8 cellular contexts compared by ENCODE assay signal in genomic region chr3:119702530-119703527, GRCh38. TPM values are rescaled to one million over a fixed set of nuclear protein-coding genes. Genes with fewer than 3 reads are reported as not detected.
A peak's percentile ranks its signal among the peaks of the same experiment; 100 is the strongest.
DNase-seq lines count a peak whose midpoint lies in the region; ATAC-seq, FAIRE-seq and TF ChIP-seq lines count a peak whose summit lies in the region.

CFAP91 (plus strand) TSS chr3:119703022; CDS start chr3:119703099, 77 bp downstream.

- peak; percentile 74 for FAIRE-seq in HTR-8/SVneo (lab: Jason Lieb, UNC)

- peak within 1 kb of the TSS in 6 of 8 donors; percentile 56 to 84 (median 64) for H3K27ac Mint-ChIP-seq in CD8-positive, alpha-beta memory T cell

- TF ChIP-seq CTCF in RWPE2 (IDR thresholded peaks at IDR 0.05; ENCODE audit: poor library complexity, severe bottlenecking) (no peak), cardiac muscle cell (IDR thresholded peaks at IDR 0.05; ENCODE audit: low read depth, low read length) (no peak), ovary (IDR thresholded peaks at IDR 0.05) (no peak), testis (IDR thresholded peaks at IDR 0.05) (no peak)

- intact Hi-C loops in ovary (cut with DNase I) = no loop called here
- intact Hi-C loops in testis (cut with DNase I; ENCODE audit: low total_unique reads) = no loop called here

- peak within 1 kb of the TSS; percentile 75 to 93 (median 84) for H3K4me3 Mint-ChIP-seq in CD8-positive, alpha-beta memory T cell

- 0 to 5% (median 2%) methylated on average over 58 to 59 of the region's 59 CpGs for WGBS in ovary, 3 donors
- 1 to 4% methylated on average over 25 to 57 of the region's 59 CpGs for WGBS in testis, 2 donors

- H3K36me3 Mint-ChIP-seq in CD8-positive, alpha-beta memory T cell = no peaks in the 10 kb centered on the region

- no peak for TF ChIP-seq EP300 in ovary (IDR thresholded peaks at IDR 0.05)

- POLR2A ChIA-PET in CD8-positive, alpha-beta memory T cell (lab: Charles Lee) = no interaction called here

- no peak within 1 kb of the TSS for H3K27ac ChIP-seq in CD8-positive, alpha-beta memory T cell (ENCODE audit: low read depth, low read length)
- H3K27ac ChIP-seq in RWPE2 (ENCODE audit: poor library complexity, severe bottlenecking) (no peak within 1 kb of the TSS), cardiac muscle cell (no peak within 1 kb of the TSS), ovary (peak within 1 kb of the TSS; percentile 50 to 75), testis (peak within 1 kb of the TSS in 1 of 2 donors; percentile 54)

- H3K4me3 ChIP-seq in CD8-positive, alpha-beta memory T cell (ENCODE audit: low read length) = peak within 1 kb of the TSS; percentile 62
- peak within 1 kb of the TSS; percentile 33 for H3K4me3 ChIP-seq in RWPE2 (ENCODE audit: severe bottlenecking)
- H3K4me3 ChIP-seq in cardiac muscle cell = peak within 1 kb of the TSS; percentile 17
- peak within 1 kb of the TSS; percentile 55 for H3K4me3 ChIP-seq in ovary
- H3K4me3 ChIP-seq in testis = peak within 1 kb of the TSS; percentile 55 to 64

- no peaks in the 10 kb centered on the region for H3K36me3 ChIP-seq in CD8-positive, alpha-beta memory T cell (ENCODE audit: insufficient read depth, low read length)
- H3K36me3 ChIP-seq in RWPE2 (ENCODE audit: low read depth) (no peaks in the 10 kb centered on the region), cardiac muscle cell (no peaks in the 10 kb centered on the region), ovary (no peaks in the 10 kb centered on the region), testis (ENCODE audit: low read depth, missing control alignments) (no peaks in the 10 kb centered on the region)

- H3K9me3 ChIP-seq in CD8-positive, alpha-beta memory T cell (ENCODE audit: low read length) = no peaks in the 10 kb centered on the region
- no peaks in the 10 kb centered on the region for H3K9me3 ChIP-seq in RWPE2 (ENCODE audit: severe bottlenecking)
- H3K9me3 ChIP-seq in cardiac muscle cell (ENCODE audit: low read depth) = no peaks in the 10 kb centered on the region
- H3K9me3 ChIP-seq in ovary = no peaks in the 10 kb centered on the region
- no peaks in the 10 kb centered on the region for H3K9me3 ChIP-seq in testis

- peak; percentile 57 for TF ChIP-seq POLR2A in ovary (IDR thresholded peaks at IDR 0.05)
- TF ChIP-seq POLR2A in testis (IDR thresholded peaks at IDR 0.05) = no peak

- CTCF ChIA-PET in CD8-positive, alpha-beta memory T cell (lab: Charles Lee) = no interaction called here

- H3K4me1 Mint-ChIP-seq in CD8-positive, alpha-beta memory T cell = peaks cover 30 to 40% (median 35%) of the 10 kb centered on the region in 3 donors

- no peaks in the 10 kb centered on the region for H3K27me3 ChIP-seq in CD8-positive, alpha-beta memory T cell (ENCODE audit: insufficient read depth, low read length, poor library complexity, severe bottlenecking)
- peaks cover 5% of the 10 kb centered on the region for H3K27me3 ChIP-seq in RWPE2 (ENCODE audit: insufficient read depth, poor library complexity, severe bottlenecking)
- H3K27me3 ChIP-seq in cardiac muscle cell = peaks cover 4% of the 10 kb centered on the region
- H3K27me3 ChIP-seq in ovary = no peaks in the 10 kb centered on the region
- no peaks in the 10 kb centered on the region for H3K27me3 ChIP-seq in testis

- H3K27me3 Mint-ChIP-seq in CD8-positive, alpha-beta memory T cell = peaks cover 0 to 10% of the 10 kb centered on the region in 2 donors

- ATAC-seq in GM21367 (IDR thresholded peaks at IDR 0.05; ENCODE audit: unreplicated experiment) = peak; percentile 89
- ATAC-seq in RWPE2 (ENCODE audit: low read depth) = peak; percentile 97

- peak; percentile 70 to 90 (median 79) for DNase-seq in CD8-positive, alpha-beta memory T cell
- peak; percentile 67 for DNase-seq in HTR-8/SVneo (ENCODE audit: insufficient read length, low spot score)
- DNase-seq in RWPE2 (ENCODE audit: low spot score) = peak; percentile 95
- DNase-seq in activated naive CD8-positive, alpha-beta T cell treated with anti-CD3 and anti-CD28 coated beads, Interleukin-2, amount 50 U/mL, for 16 hours (ENCODE audit: low read depth, low spot score) = peak; percentile 25
- peak; percentile 95 to 97 for DNase-seq in cardiac muscle cell (ENCODE audit: low read depth in 1 of 2, low spot score in 1 of 2)
- peak; percentile 98 to 99 (median 99) for DNase-seq in ovary
- DNase-seq in testis = peak; percentile 99

- H3K4me1 ChIP-seq in CD8-positive, alpha-beta memory T cell (ENCODE audit: insufficient read depth, low read length) = peaks cover 23% of the 10 kb centered on the region
- H3K4me1 ChIP-seq in RWPE2 (ENCODE audit: insufficient read depth, poor library complexity, severe bottlenecking) = peaks cover 8% of the 10 kb centered on the region
- H3K4me1 ChIP-seq in cardiac muscle cell (ENCODE audit: low read depth) = no peaks in the 10 kb centered on the region
- peaks cover 2% of the 10 kb centered on the region for H3K4me1 ChIP-seq in ovary (ENCODE audit: insufficient read depth)
- H3K4me1 ChIP-seq in testis = no peaks in the 10 kb centered on the region

- H3K9me3 Mint-ChIP-seq in CD8-positive, alpha-beta memory T cell = no peaks in the 10 kb centered on the region

RNA-seq across cellular contexts. Expression of gene CFAP91, which starts in this region (rescaled TPM):
- total RNA-seq in CD8-positive, alpha-beta memory T cell = under 1 TPM; 0.64 to 0.77 TPM
- 0.45 TPM for polyA plus RNA-seq in CD8-positive, alpha-beta memory T cell
- 0.53 and 0.92 TPM in 2 replicates for total RNA-seq in cardiac muscle cell
- polyA plus RNA-seq in cardiac muscle cell = 1.4 and 3.4 TPM in 2 replicates
- total RNA-seq in ovary = 10 to 100 TPM in 6 of 7 donors, 1 to 10 TPM in 1; 9.6 to 47.9 (median 16.1) TPM
- 1 to 10 TPM; 5.3 to 7.3 TPM for polyA plus RNA-seq in ovary
- total RNA-seq in testis = 10 to 100 TPM; 28.3 to 47.6 TPM
- polyA plus RNA-seq in testis (ENCODE audit: insufficient read depth, low read depth, low replicate concordance) = 58.0 TPM

Comparison
In these comparisons a context has a peak if more than half of its experiments do, and no peak if none do; other contexts are left out.
1. Peak in DNase-seq and H3K4me3 ChIP-seq in CD8-positive, alpha-beta memory T cell; RNA of the gene not detected or under 1 TPM.
2. DNase-seq: peak in every context shown above with its lines; median percentile 99 in ovary; 99 in testis; 96 in cardiac muscle cell; 95 in RWPE2; 79 in CD8-positive, alpha-beta memory T cell; 67 in HTR-8/SVneo; 25 in activated naive CD8-positive, alpha-beta T cell treated with anti-CD3 and anti-CD28 coated beads, Interleukin-2, amount 50 U/mL, for 16 hours.
3. H3K27ac ChIP-seq: peak in ovary (2 of 2); none in CD8-positive, alpha-beta memory T cell (single experiment), RWPE2 (single experiment) and cardiac muscle cell (single experiment).
4. Peak in every context shown above with its lines, with median percentiles within 50 percentile points of each other: H3K4me3 ChIP-seq.